8 cellular contexts compared by ENCODE assay signal in the genomic region with DNA sequence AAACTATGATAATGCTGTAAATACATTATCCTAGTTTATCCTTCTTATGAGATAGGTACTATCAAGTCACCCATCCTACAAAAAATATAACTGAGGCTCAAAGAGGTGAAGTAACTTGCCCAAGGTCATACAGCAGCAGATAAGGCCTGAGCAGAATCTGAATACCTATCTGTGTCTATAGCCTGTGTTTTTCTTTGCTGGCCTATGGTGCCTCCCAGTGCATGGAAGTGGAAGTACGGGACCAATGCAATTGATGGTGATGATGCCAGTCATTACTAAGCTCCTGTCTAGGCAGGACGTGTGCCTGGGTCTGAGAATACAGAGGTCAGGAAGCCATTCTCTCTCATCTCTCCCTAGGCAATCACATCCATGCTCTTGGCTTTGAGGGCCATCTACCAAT.
DNase-seq lines count a peak whose midpoint lies in the region; ATAC-seq lines count a peak whose summit lies in the region.

No MANE protein-coding gene starts in this region.

- WGBS in iPS DF 6.9 (ENCODE audit: insufficient coverage, insufficient read length), result no CpG with 5 or more reads among the region's 2 CpGs

- no peaks in the 10 kb centered on the region for H3K4me1 ChIP-seq in iPS DF 6.9 (ENCODE audit: control insufficient read depth, insufficient read depth, low read length)

- no peaks in the 10 kb centered on the region for H3K27me3 Mint-ChIP-seq in activated T-helper 2 cell treated with anti-CD3 and anti-CD28 coated beads, Interferon-gamma antibody, Interleukin-2, Interleukin-4, amounts not matched to agents 10 μg/mL and 5 μg/mL and 100 μg/mL, durations not matched to agents 14 hours and 24 hours and 36 hours (ENCODE audit: low read depth)

- peak; percentile 64 for ATAC-seq in HG03108 (IDR thresholded peaks at IDR 0.05; ENCODE audit: unreplicated experiment)

- H3K27ac Mint-ChIP-seq in activated T-helper 2 cell treated with anti-CD3 and anti-CD28 coated beads, Interferon-gamma antibody, Interleukin-2, Interleukin-4, amounts not matched to agents 10 μg/mL and 5 μg/mL and 100 μg/mL, durations not matched to agents 14 hours and 24 hours and 36 hours, result no peak overlapping the region

- DNase-seq in DMS53 treated with DMSO at 0.1 percent for 48 hours (lab: John Stamatoyannopoulos, UW; ENCODE audit: unreplicated experiment), result peak; percentile 49
- peak; percentile 49 for DNase-seq in GM19238 (ENCODE audit: insufficient read length, low spot score)
- peak; percentile 14 for DNase-seq in NCI-H748 treated with DMSO at 0.1 percent for 48 hours (lab: John Stamatoyannopoulos, UW)
- peak; percentile 26 for DNase-seq in activated T-helper 2 cell treated with anti-CD3 and anti-CD28 coated beads, Interferon-gamma antibody, Interleukin-2, Interleukin-4, amounts not matched to agents 10 μg/mL and 5 μg/mL and 100 μg/mL, durations not matched to agents 14 hours and 24 hours and 36 hours (ENCODE audit: low spot score)
- peak; percentile 33 for DNase-seq in iPS DF 6.9 (ENCODE audit: low read depth, low spot score)
- DNase-seq in stimulated activated CD8-positive, alpha-beta memory T cell treated with anti-CD3 and anti-CD28 coated beads, Interleukin-7, amount 100 ng/mL, for 48 hours (ENCODE audit: extremely low read depth in 1 of 2, low read depth in 1 of 2), result peak; percentile 5 to 8
- no peak for DNase-seq in activated CD4-positive, CD25-positive, alpha-beta regulatory T cell treated with anti-CD3 and anti-CD28 coated beads, Interleukin-2, amount 50 U/mL, for 72 hours

- H3K9me3 Mint-ChIP-seq in activated T-helper 2 cell treated with anti-CD3 and anti-CD28 coated beads, Interferon-gamma antibody, Interleukin-2, Interleukin-4, amounts not matched to agents 10 μg/mL and 5 μg/mL and 100 μg/mL, durations not matched to agents 14 hours and 24 hours and 36 hours, result no peaks in the 10 kb centered on the region

- intact Hi-C loops in activated T-helper 2 cell treated with anti-CD3 and anti-CD28 coated beads, Interferon-gamma antibody, Interleukin-2, Interleukin-4, amounts not matched to agents 10 μg/mL and 5 μg/mL and 100 μg/mL, durations not matched to agents 14 hours and 24 hours and 36 hours (cut with micrococcal nuclease), result loop anchor here (1.0 kb wide), 1 partner anchor 76 kb away; a partner anchor contains a TSS

- no peak overlapping the region for H3K27ac ChIP-seq in iPS DF 6.9 (ENCODE audit: low read length)

- H3K4me1 Mint-ChIP-seq in activated T-helper 2 cell treated with anti-CD3 and anti-CD28 coated beads, Interferon-gamma antibody, Interleukin-2, Interleukin-4, amounts not matched to agents 10 μg/mL and 5 μg/mL and 100 μg/mL, durations not matched to agents 14 hours and 24 hours and 36 hours (ENCODE audit: low read depth), result no peaks in the 10 kb centered on the region

- no peaks in the 10 kb centered on the region for H3K27me3 ChIP-seq in iPS DF 6.9 (ENCODE audit: control insufficient read depth, insufficient read depth, low read length)

- H3K36me3 Mint-ChIP-seq in activated T-helper 2 cell treated with anti-CD3 and anti-CD28 coated beads, Interferon-gamma antibody, Interleukin-2, Interleukin-4, amounts not matched to agents 10 μg/mL and 5 μg/mL and 100 μg/mL, durations not matched to agents 14 hours and 24 hours and 36 hours (ENCODE audit: low read depth), result no peaks in the 10 kb centered on the region

- H3K36me3 ChIP-seq in iPS DF 6.9 (ENCODE audit: control insufficient read depth, insufficient read depth, low read length), result no peaks in the 10 kb centered on the region

- H3K9me3 ChIP-seq in iPS DF 6.9 (ENCODE audit: control insufficient read depth, insufficient read depth, low read length), result no peaks in the 10 kb centered on the region

- H3K4me3 ChIP-seq in iPS DF 6.9 (ENCODE audit: low read length), result no peak overlapping the region

- H3K4me3 Mint-ChIP-seq in activated T-helper 2 cell treated with anti-CD3 and anti-CD28 coated beads, Interferon-gamma antibody, Interleukin-2, Interleukin-4, amounts not matched to agents 10 μg/mL and 5 μg/mL and 100 μg/mL, durations not matched to agents 14 hours and 24 hours and 36 hours (ENCODE audit: low read depth), result no peak overlapping the region
